1 cellular context compared by ENCODE assay signal in the genomic region with DNA sequence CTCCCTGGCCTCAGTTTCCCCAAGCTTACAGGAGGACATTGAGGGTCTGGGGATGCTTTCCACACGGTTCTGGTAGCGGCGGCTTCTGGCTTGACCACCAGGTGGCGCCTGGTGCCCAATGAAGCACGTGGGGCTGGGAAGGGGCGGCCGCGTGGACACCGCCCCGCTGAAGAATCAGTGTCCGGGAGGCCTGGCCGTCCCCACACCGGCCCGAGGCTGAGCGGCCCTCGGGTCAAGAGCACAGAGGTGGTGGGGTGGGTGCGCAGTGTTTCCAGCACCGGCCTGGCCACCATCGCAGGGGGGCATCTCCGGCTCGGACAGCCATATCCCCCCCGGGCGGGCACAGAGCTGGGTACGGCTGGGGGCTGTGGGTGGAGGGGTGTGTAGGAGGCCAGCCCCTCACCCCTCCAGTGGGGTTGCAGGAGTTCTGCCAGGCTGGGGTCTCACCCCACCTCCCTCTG.
A peak's percentile ranks its signal among the peaks of the same experiment; 100 is the strongest.
TF ChIP-seq lines count a peak whose summit lies in the region.

No MANE protein-coding gene starts in this region.

TF ChIP-seq in H1, 55 proteins besides CTCF, POLR2A, EP300 and RAD21 (continued from another document):
- TF ChIP-seq NRF1 (IDR thresholded peaks at IDR 0.05; ENCODE audit: low read depth, low read length) (no peak), SP1 (IDR thresholded peaks at IDR 0.05; ENCODE audit: low read depth, low read length) (no peak), EGR1 (IDR thresholded peaks at IDR 0.05; ENCODE audit: borderline replicate concordance, low read depth, low read length) (no peak), RXRA (IDR thresholded peaks at IDR 0.05; ENCODE audit: insufficient read depth, low read depth, low read length) (no peak), KDM5A (IDR thresholded peaks at IDR 0.05; ENCODE audit: low read length) (no peak), CBX5 (IDR thresholded peaks at IDR 0.05; ENCODE audit: low read depth, low read length) (no peak), KDM1A (IDR thresholded peaks at IDR 0.05; ENCODE audit: borderline replicate concordance, low read length) (no peak), HDAC2 (IDR thresholded peaks at IDR 0.05; ENCODE audit: borderline replicate concordance in 1 of 2, low read depth in 2 of 2, low read length in 2 of 2) (no peak), JUN (IDR thresholded peaks at IDR 0.05; ENCODE audit: low read depth, low read length) (no peak), TAF1 (IDR thresholded peaks at IDR 0.05; ENCODE audit: low read depth, low read length) (no peak), CBX8 (IDR thresholded peaks at IDR 0.05; ENCODE audit: borderline replicate concordance, low read depth, low read length) (no peak), EZH2 (IDR thresholded peaks at IDR 0.05; ENCODE audit: low read depth, low read length, severe bottlenecking) (no peak)
- TF ChIP-seq, protein P1, sequence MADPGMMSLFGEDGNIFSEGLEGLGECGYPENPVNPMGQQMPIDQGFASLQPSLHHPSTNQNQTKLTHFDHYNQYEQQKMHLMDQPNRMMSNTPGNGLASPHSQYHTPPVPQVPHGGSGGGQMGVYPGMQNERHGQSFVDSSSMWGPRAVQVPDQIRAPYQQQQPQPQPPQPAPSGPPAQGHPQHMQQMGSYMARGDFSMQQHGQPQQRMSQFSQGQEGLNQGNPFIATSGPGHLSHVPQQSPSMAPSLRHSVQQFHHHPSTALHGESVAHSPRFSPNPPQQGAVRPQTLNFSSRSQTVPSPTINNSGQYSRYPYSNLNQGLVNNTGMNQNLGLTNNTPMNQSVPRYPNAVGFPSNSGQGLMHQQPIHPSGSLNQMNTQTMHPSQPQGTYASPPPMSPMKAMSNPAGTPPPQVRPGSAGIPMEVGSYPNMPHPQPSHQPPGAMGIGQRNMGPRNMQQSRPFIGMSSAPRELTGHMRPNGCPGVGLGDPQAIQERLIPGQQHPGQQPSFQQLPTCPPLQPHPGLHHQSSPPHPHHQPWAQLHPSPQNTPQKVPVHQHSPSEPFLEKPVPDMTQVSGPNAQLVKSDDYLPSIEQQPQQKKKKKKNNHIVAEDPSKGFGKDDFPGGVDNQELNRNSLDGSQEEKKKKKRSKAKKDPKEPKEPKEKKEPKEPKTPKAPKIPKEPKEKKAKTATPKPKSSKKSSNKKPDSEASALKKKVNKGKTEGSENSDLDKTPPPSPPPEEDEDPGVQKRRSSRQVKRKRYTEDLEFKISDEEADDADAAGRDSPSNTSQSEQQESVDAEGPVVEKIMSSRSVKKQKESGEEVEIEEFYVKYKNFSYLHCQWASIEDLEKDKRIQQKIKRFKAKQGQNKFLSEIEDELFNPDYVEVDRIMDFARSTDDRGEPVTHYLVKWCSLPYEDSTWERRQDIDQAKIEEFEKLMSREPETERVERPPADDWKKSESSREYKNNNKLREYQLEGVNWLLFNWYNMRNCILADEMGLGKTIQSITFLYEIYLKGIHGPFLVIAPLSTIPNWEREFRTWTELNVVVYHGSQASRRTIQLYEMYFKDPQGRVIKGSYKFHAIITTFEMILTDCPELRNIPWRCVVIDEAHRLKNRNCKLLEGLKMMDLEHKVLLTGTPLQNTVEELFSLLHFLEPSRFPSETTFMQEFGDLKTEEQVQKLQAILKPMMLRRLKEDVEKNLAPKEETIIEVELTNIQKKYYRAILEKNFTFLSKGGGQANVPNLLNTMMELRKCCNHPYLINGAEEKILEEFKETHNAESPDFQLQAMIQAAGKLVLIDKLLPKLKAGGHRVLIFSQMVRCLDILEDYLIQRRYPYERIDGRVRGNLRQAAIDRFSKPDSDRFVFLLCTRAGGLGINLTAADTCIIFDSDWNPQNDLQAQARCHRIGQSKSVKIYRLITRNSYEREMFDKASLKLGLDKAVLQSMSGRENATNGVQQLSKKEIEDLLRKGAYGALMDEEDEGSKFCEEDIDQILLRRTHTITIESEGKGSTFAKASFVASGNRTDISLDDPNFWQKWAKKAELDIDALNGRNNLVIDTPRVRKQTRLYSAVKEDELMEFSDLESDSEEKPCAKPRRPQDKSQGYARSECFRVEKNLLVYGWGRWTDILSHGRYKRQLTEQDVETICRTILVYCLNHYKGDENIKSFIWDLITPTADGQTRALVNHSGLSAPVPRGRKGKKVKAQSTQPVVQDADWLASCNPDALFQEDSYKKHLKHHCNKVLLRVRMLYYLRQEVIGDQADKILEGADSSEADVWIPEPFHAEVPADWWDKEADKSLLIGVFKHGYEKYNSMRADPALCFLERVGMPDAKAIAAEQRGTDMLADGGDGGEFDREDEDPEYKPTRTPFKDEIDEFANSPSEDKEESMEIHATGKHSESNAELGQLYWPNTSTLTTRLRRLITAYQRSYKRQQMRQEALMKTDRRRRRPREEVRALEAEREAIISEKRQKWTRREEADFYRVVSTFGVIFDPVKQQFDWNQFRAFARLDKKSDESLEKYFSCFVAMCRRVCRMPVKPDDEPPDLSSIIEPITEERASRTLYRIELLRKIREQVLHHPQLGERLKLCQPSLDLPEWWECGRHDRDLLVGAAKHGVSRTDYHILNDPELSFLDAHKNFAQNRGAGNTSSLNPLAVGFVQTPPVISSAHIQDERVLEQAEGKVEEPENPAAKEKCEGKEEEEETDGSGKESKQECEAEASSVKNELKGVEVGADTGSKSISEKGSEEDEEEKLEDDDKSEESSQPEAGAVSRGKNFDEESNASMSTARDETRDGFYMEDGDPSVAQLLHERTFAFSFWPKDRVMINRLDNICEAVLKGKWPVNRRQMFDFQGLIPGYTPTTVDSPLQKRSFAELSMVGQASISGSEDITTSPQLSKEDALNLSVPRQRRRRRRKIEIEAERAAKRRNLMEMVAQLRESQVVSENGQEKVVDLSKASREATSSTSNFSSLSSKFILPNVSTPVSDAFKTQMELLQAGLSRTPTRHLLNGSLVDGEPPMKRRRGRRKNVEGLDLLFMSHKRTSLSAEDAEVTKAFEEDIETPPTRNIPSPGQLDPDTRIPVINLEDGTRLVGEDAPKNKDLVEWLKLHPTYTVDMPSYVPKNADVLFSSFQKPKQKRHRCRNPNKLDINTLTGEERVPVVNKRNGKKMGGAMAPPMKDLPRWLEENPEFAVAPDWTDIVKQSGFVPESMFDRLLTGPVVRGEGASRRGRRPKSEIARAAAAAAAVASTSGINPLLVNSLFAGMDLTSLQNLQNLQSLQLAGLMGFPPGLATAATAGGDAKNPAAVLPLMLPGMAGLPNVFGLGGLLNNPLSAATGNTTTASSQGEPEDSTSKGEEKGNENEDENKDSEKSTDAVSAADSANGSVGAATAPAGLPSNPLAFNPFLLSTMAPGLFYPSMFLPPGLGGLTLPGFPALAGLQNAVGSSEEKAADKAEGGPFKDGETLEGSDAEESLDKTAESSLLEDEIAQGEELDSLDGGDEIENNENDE (IDR thresholded peaks at IDR 0.05; ENCODE audit: insufficient replicate concordance, low read length): no peak
- TF ChIP-seq, protein P2, sequence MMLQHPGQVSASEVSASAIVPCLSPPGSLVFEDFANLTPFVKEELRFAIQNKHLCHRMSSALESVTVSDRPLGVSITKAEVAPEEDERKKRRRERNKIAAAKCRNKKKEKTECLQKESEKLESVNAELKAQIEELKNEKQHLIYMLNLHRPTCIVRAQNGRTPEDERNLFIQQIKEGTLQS (IDR thresholded peaks at IDR 0.05; ENCODE audit: insufficient read depth, low read depth, low read length): peak; percentile 38; the same call in 1 of the 2 replicates
